ENCODE assay signal across 19 cellular contexts in the genomic region with DNA sequence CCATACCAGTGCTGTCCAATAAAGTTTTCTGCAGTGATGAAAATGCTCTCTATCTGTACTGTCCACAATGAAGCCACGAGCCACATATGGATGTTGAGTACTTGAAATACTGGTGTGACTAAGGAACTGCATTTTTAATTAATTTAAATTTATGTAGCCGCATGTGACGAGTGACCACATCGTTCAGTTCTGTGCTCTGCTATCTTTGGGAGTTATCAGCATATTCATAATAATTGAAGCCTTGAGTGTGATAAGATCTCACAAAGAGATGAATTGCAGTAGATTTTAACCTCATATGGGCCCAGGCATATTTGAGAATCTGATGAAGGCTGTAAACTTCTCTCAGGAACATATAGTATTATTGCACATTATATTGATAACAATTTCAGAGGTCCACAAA.
"Had no signal": no experiment of that assay in that cellular context is flagged by ENCODE, and none has a peak within 500 bp of the region (broad histone marks: within the 10 kb centered on the region; RNA-seq: fewer than 3 reads in every experiment).

No MANE protein-coding gene starts in this region.

- H3K9me3 ChIP-seq: esophagus muscularis mucosa, prostate gland, right lobe of liver, tibial artery, upper lobe of right lung, vagina had no signal

- H3K4me3 ChIP-seq: esophagus muscularis mucosa, hepatocyte, lung, prostate gland, right lobe of liver, tibial artery, upper lobe of right lung, vagina had no signal

- H3K27me3 ChIP-seq: esophagus muscularis mucosa, foreskin keratinocyte, hepatocyte, right lobe of liver, tibial artery, upper lobe of right lung, vagina had no signal

- DNase-seq: effector memory CD8-positive, alpha-beta T cell; foreskin keratinocyte; head of caudate nucleus; left colon; left ventricle myocardium superior; mesendoderm; naive B cell; occipital lobe; right lobe of liver; stimulated activated naive CD4-positive, alpha-beta T cell treated with Interleukin-2 at 50 U/mL for 16 hours; tibial artery; upper lobe of right lung had no signal

- H2AFZ ChIP-seq: hepatocyte, parathyroid adenoma had no signal

- H3K9ac ChIP-seq: parathyroid adenoma had no signal

- H3K27ac ChIP-seq: epithelial cell of prostate, esophagus muscularis mucosa, foreskin keratinocyte, hepatocyte, parathyroid adenoma, prostate gland, right lobe of liver, tibial artery, upper lobe of right lung, vagina had no signal

- ATAC-seq: effector memory CD8-positive, alpha-beta T cell; foreskin keratinocyte; left colon; left ventricle myocardium superior; right lobe of liver; upper lobe of right lung had no signal

- H3K79me2 ChIP-seq: hepatocyte, parathyroid adenoma had no signal

- H3K4me2 ChIP-seq: hepatocyte had no signal

- H3K36me3 ChIP-seq: esophagus muscularis mucosa, prostate gland, right lobe of liver, tibial artery, upper lobe of right lung, vagina had no signal

- H3K4me1 ChIP-seq: parathyroid adenoma, prostate gland, right lobe of liver, upper lobe of right lung, vagina had no signal
